Comparison of ENCODE assay signal across 9 cellular contexts in genomic region chr1:29197590-29197924, GRCh38. TPM values are rescaled to one million over a fixed set of nuclear protein-coding genes. Genes with fewer than 3 reads are reported as not detected.
DNase-seq lines count a peak whose midpoint lies in the region; ATAC-seq, FAIRE-seq and TF ChIP-seq lines count a peak whose summit lies in the region.
"Had no signal": no experiment of that assay in that cellular context is flagged by ENCODE, and none has a peak within 500 bp of the region (broad histone marks: within the 10 kb centered on the region; RNA-seq: fewer than 3 reads in every experiment).

No MANE protein-coding gene starts in this region.

- BruUV-seq in K562 (replicated peaks; lab: Mats Ljungman, UMichigan): no TSS peak

- no peaks in the 10 kb centered on the region for H3K79me2 ChIP-seq in K562 (ENCODE audit: control insufficient read depth, insufficient read depth, low read length)

- WGBS in K562 (ENCODE audit: insufficient coverage, low coverage, missing lambda C conversion rate): 97% methylated on average over 2 of the region's 2 CpGs
- 86 to 98% (median 93%) methylated on average over 2 of the region's 2 CpGs for WGBS in spleen, 5 donors

- POLR2A ChIA-PET in HEK293T (lab: Yijun Ruan, JAX): interaction anchor here (3.4 kb wide), 1 partner anchor 16 kb away, joined by 29 read pairs; the partner anchor contains the start of gene SRSF4
- POLR2A ChIA-PET in K562 (lab: Yijun Ruan, JAX): interaction anchor here (0.6 to 2.5 kb wide), 12 partner anchors 12 to 931 kb away, joined by 3 to 20 read pairs (median 4); partner anchors contain the start of gene SRSF4

- no peaks in the 10 kb centered on the region for H3K9me3 ChIP-seq in K562 (replicated peaks; ENCODE audit: control insufficient read depth, insufficient read depth, low read depth, low read length)
- no peaks in the 10 kb centered on the region for H3K9me3 ChIP-seq in spleen
- H3K9me3 ChIP-seq: neutrophil had no signal

- peak; percentile 61 to 83; a peak in 3 of 4 replicates for TF ChIP-seq RAD21 in K562 (CRISPR knock-in tag; conservative IDR thresholded peaks at IDR 0.05 in 1 of 2, IDR thresholded peaks at IDR 0.05 in 1 of 2)

- no peaks in the 10 kb centered on the region for H3K9me3 Mint-ChIP-seq in mesothelial cell of epicardium

- in situ Hi-C loops in K562 (cut with MboI): loop anchor here (5.0 kb wide), 1 partner anchor 315 kb away; no protein-coding TSS in a partner anchor

- H3K4me2 ChIP-seq in K562 (ENCODE audit: insufficient read depth, low read length): no peak overlapping the region

- intact Hi-C loops in K562 (cut with micrococcal nuclease): no loop called here
- intact Hi-C loops in spleen (cut with DNase I; ENCODE audit: low total_unique reads): no loop called here

- peak overlapping the region; percentile 67 for H3K27ac Mint-ChIP-seq in mesothelial cell of epicardium

- H3K4me1 ChIP-seq in K562 (replicated peaks in 1 of 2; ENCODE audit: control insufficient read depth in 2 of 2, insufficient read depth in 2 of 2, low read length in 2 of 2): peaks cover 17 to 18% of the 10 kb centered on the region in 2 experiments
- H3K4me1 ChIP-seq in spleen: peaks cover under 1 to 17% (median 9%) of the 10 kb centered on the region in 6 donors

- H2AFZ ChIP-seq in K562 (ENCODE audit: low read depth, low read length): no peak overlapping the region

- no peaks in the 10 kb centered on the region for H3K9me1 ChIP-seq in K562 (ENCODE audit: control insufficient read depth, insufficient read depth, low read length)

- no peak for TF ChIP-seq EP300 in K562 (IDR thresholded peaks at IDR 0.05; ENCODE audit: low read length)

- H4K20me1 ChIP-seq in K562 (replicated peaks; ENCODE audit: control insufficient read depth, insufficient read depth, low read length): no peaks in the 10 kb centered on the region

- peak; percentile 94 for ATAC-seq in K562

- TF ChIP-seq CTCF in K562 (IDR thresholded peaks at IDR 0.05 in 2 of 3, conservative IDR thresholded peaks at IDR 0.05 in 1 of 3; ENCODE audit: insufficient read depth in 2 of 3, low read depth in 1 of 3, low read length in 3 of 3) (peak; percentile 65 to 79 (median 75)), mesothelial cell of epicardium (IDR thresholded peaks at IDR 0.05; ENCODE audit: unreplicated experiment) (no peak), spleen (IDR thresholded peaks at IDR 0.05 in 8 of 11, conservative IDR thresholded peaks at IDR 0.05 in 3 of 11) (peak in 5 of 11 experiments; percentile 14 to 50 (median 28))

- CTCF ChIA-PET in HEK293T (lab: Yijun Ruan, JAX) (interaction anchor here (0.7 to 1.5 kb wide), 4 partner anchors 55 to 316 kb away, joined by 3 to 6 read pairs (median 3); no protein-coding TSS in a partner anchor), K562 (lab: Yijun Ruan, JAX; ENCODE audit: low intra/inter-chr PET ratio) (interaction anchor here (0.8 to 1.6 kb wide), 2 partner anchors 16 to 316 kb away, joined by 4 to 8 read pairs; partner anchors contain the start of gene SRSF4)

- H3K4me3 Mint-ChIP-seq in mesothelial cell of epicardium: no peak overlapping the region

- H3K4me3 ChIP-seq in K562: no peak overlapping the region
- H3K4me3 ChIP-seq in spleen: no peak overlapping the region

- TF ChIP-seq POLR2A in K562 (conservative IDR thresholded peaks at IDR 0.05) (no peak), spleen (IDR thresholded peaks at IDR 0.05) (no peak)

- peaks cover 32% of the 10 kb centered on the region for H3K36me3 Mint-ChIP-seq in mesothelial cell of epicardium

- H3K27me3 ChIP-seq in K562 (ENCODE audit: control insufficient read depth in 2 of 2, insufficient read depth in 2 of 2, low read length in 2 of 2): no peaks in the 10 kb centered on the region
- H3K27me3 ChIP-seq in spleen (replicated peaks in 1 of 7): no peaks in the 10 kb centered on the region
- H3K27me3 ChIP-seq: neutrophil had no signal

- DNase-seq in D341Med (ENCODE audit: low spot score) (peak; percentile 63), HEK293T (ENCODE audit: extremely low spot score) (peak; percentile 65), RCC 7860 (ENCODE audit: low spot score) (peak; percentile 41), K562 (ENCODE audit: extremely low read depth in 1 of 4, low spot score in 3 of 4) (peak; percentile 44 to 71 (median 53)), mesothelial cell of epicardium (ENCODE audit: low spot score in 2 of 2, unreplicated experiment in 2 of 2) (no peak), midbrain (lab: John Stamatoyannopoulos, UW) (no peak), epidermal melanocyte (ENCODE audit: insufficient read length, low spot score) (no peak), spleen (no peak)

- H3K27ac ChIP-seq in K562 (ENCODE audit: extremely low read depth, low read depth, low read length): no peak overlapping the region
- no peak overlapping the region for H3K27ac ChIP-seq in spleen
- H3K27ac ChIP-seq: neutrophil had no signal

- peaks cover 13% of the 10 kb centered on the region for H3K4me1 Mint-ChIP-seq in mesothelial cell of epicardium

- no peaks in the 10 kb centered on the region for H3K27me3 Mint-ChIP-seq in mesothelial cell of epicardium (ENCODE audit: low read depth)

- no peak for FAIRE-seq in RCC 7860 (lab: Jason Lieb, UNC)
- FAIRE-seq in K562 (lab: Jason Lieb, UNC): peak; percentile 81

- no peak overlapping the region for H3K9ac ChIP-seq in K562 (ENCODE audit: insufficient read depth in 1 of 2, low read depth in 2 of 2, low read length in 2 of 2)

- H3K36me3 ChIP-seq in K562 (ENCODE audit: control insufficient read depth, insufficient read depth, low read length) (peaks cover 91% of the 10 kb centered on the region), spleen (peaks cover 3 to 93% (median 27%) of the 10 kb centered on the region in 6 donors)
- H3K36me3 ChIP-seq: neutrophil had no signal

RNA-seq across cellular contexts. Expression of gene SRSF4, which starts 15.9 kb away (rescaled TPM):
- total RNA-seq in K562 (2011; cell fraction: chromatin; rRNA removed; ENCODE audit: low replicate concordance): 110 and 300 TPM in 2 replicates
- 71.2 and 83.3 TPM in 2 replicates for total RNA-seq in K562 (2011; cell fraction: nucleolus; rRNA removed)
- total RNA-seq in K562 (2011; cell fraction: nucleoplasm; rRNA removed): 149 and 200 TPM in 2 replicates
- total RNA-seq in K562 (2014; rRNA removed): 75.6 and 77.7 TPM in 2 replicates
- total RNA-seq in K562 (2014; rRNA removed; fragmentation: Illumina TruSeq; extraction: Trizol): 68.4 and 70.8 TPM in 2 replicates
- 84.2 and 91.4 TPM in 2 replicates for total RNA-seq in K562 (2015; rRNA removed; fragmentation: Illumina TruSeq; extraction: Trizol)
- total RNA-seq in K562 (2021): 93.1 and 93.2 TPM in 2 replicates
- 69.6 and 82.0 TPM in 2 replicates for polyA plus RNA-seq in K562 (2011; rRNA removed)
- 37.1 and 75.0 TPM in 2 replicates for polyA plus RNA-seq in K562 (2011; cell fraction: cytosol; rRNA removed)
- polyA plus RNA-seq in K562 (2011; cell fraction: nucleus; rRNA removed): 90.7 and 117 TPM in 2 replicates
- polyA plus RNA-seq in K562 (2012): 67.1 and 100 TPM in 2 replicates
- polyA plus RNA-seq in K562 (2014; fragmentation: Illumina TruSeq; extraction: Trizol): 116 and 132 TPM in 2 replicates
- polyA plus RNA-seq in K562 (2014; fragmentation: Nextera tagmentation; extraction: Ambion mirVana): 10 to 100 TPM; 15.9 to 18.4 TPM
- polyA plus RNA-seq in K562 (2014; rRNA removed): 119 and 128 TPM in 2 replicates
- 82.9 and 102 TPM in 2 replicates for polyA minus RNA-seq in K562 (2011; rRNA and poly(A)+ RNA removed)
- 30.6 and 39.6 TPM in 2 replicates for polyA minus RNA-seq in K562 (2011; cell fraction: cytosol; rRNA and poly(A)+ RNA removed)
- 32.4 and 56.8 TPM in 2 replicates for polyA minus RNA-seq in K562 (2011; cell fraction: nucleus; rRNA and poly(A)+ RNA removed)
- 103 to 107 TPM (median 105 TPM) in 3 replicates for total RNA-seq in mesothelial cell of epicardium
- 10 to 100 TPM; 77.6 to 94.7 (median 87.6) TPM for total RNA-seq in spleen
- polyA plus RNA-seq in spleen: 10 to 100 TPM; 36.9 to 66.4 (median 62.4) TPM

RNA-seq across cellular contexts. Expression of gene MECR, which starts 33.2 kb away (rescaled TPM):
- total RNA-seq in K562 (2011; cell fraction: chromatin; rRNA removed; ENCODE audit: low replicate concordance): 106 and 162 TPM in 2 replicates
- 106 and 111 TPM in 2 replicates for total RNA-seq in K562 (2011; cell fraction: nucleolus; rRNA removed)
- 98.9 and 104 TPM in 2 replicates for total RNA-seq in K562 (2011; cell fraction: nucleoplasm; rRNA removed)
- total RNA-seq in K562 (2014; rRNA removed) (42.9 and 48.1 TPM in 2 replicates), K562 (2014; rRNA removed; fragmentation: Illumina TruSeq; extraction: Trizol) (29.2 and 35.9 TPM in 2 replicates), K562 (2015; rRNA removed; fragmentation: Illumina TruSeq; extraction: Trizol) (27.5 and 30.4 TPM in 2 replicates), K562 (2021) (48.8 and 51.2 TPM in 2 replicates), mesothelial cell of epicardium (36.6 to 40.0 TPM (median 38.0 TPM) in 3 replicates), spleen (10 to 100 TPM in 4 of 7 donors, 1 to 10 TPM in 3; 6.4 to 25.4 (median 12.9) TPM)
- polyA plus RNA-seq in K562 (2011; rRNA removed) (43.7 and 57.2 TPM in 2 replicates), K562 (2014; fragmentation: Illumina TruSeq; extraction: Trizol) (52.8 and 58.3 TPM in 2 replicates), K562 (2014; fragmentation: Nextera tagmentation; extraction: Ambion mirVana) (10 to 100 TPM; 10.4 to 18.0 TPM), K562 (2014; rRNA removed) (58.6 and 61.2 TPM in 2 replicates), spleen (10 to 100 TPM; 14.3 to 18.3 (median 17.8) TPM)
- polyA plus RNA-seq in K562 (2011; cell fraction: cytosol; rRNA removed): 46.1 and 47.4 TPM in 2 replicates
- 51.0 and 58.5 TPM in 2 replicates for polyA plus RNA-seq in K562 (2011; cell fraction: nucleus; rRNA removed)
- polyA plus RNA-seq in K562 (2012): 39.0 and 47.8 TPM in 2 replicates
- 44.6 and 48.9 TPM in 2 replicates for polyA minus RNA-seq in K562 (2011; rRNA and poly(A)+ RNA removed)
- 25.6 and 31.0 TPM in 2 replicates for polyA minus RNA-seq in K562 (2011; cell fraction: cytosol; rRNA and poly(A)+ RNA removed)
- 33.3 and 39.5 TPM in 2 replicates for polyA minus RNA-seq in K562 (2011; cell fraction: nucleus; rRNA and poly(A)+ RNA removed)

RNA-seq across cellular contexts. Expression of gene PTPRU, which starts 38.8 kb away (rescaled TPM):
- total RNA-seq in K562 (2011; cell fraction: chromatin; rRNA removed; ENCODE audit: low replicate concordance): 4.9 and 9.4 TPM in 2 replicates
- total RNA-seq in K562 (2011; cell fraction: nucleolus; rRNA removed): 10.3 and 12.5 TPM in 2 replicates
- total RNA-seq in K562 (2011; cell fraction: nucleoplasm; rRNA removed): 6.5 and 6.9 TPM in 2 replicates
- total RNA-seq in K562 (2014; rRNA removed) (2.9 and 4.3 TPM in 2 replicates), K562 (2014; rRNA removed; fragmentation: Illumina TruSeq; extraction: Trizol) (0.22 and 0.44 TPM in 2 replicates), K562 (2015; rRNA removed; fragmentation: Illumina TruSeq; extraction: Trizol) (0.64 and 1.0 TPM in 2 replicates), K562 (2021) (2.7 and 3.1 TPM in 2 replicates), mesothelial cell of epicardium (143 to 151 TPM (median 145 TPM) in 3 replicates), spleen (10 to 100 TPM in 2 of 7 donors, 1 to 10 TPM in 5; 4.3 to 10.8 (median 6.1) TPM)
- polyA plus RNA-seq in K562 (2011; rRNA removed) (0.92 and 4.0 TPM in 2 replicates), K562 (2014; fragmentation: Illumina TruSeq; extraction: Trizol) (1.3 and 1.7 TPM in 2 replicates), K562 (2014; fragmentation: Nextera tagmentation; extraction: Ambion mirVana) (under 1 TPM; 0.01 to 0.03 TPM), K562 (2014; rRNA removed) (1.5 and 2.5 TPM in 2 replicates), spleen (1 to 10 TPM in 2 of 3 donors, under 1 TPM in 1; 1.00 to 3.1 (median 1.7) TPM)
- 2.5 and 3.9 TPM in 2 replicates for polyA plus RNA-seq in K562 (2011; cell fraction: cytosol; rRNA removed)
- polyA plus RNA-seq in K562 (2011; cell fraction: nucleus; rRNA removed): 6.1 and 10.5 TPM in 2 replicates
- 2.2 and 4.7 TPM in 2 replicates for polyA plus RNA-seq in K562 (2012)
- polyA minus RNA-seq in K562 (2011; rRNA and poly(A)+ RNA removed): 0.91 and 2.5 TPM in 2 replicates
- polyA minus RNA-seq in K562 (2011; cell fraction: cytosol; rRNA and poly(A)+ RNA removed): 1.7 and 6.4 TPM in 2 replicates
- 3.6 and 6.8 TPM in 2 replicates for polyA minus RNA-seq in K562 (2011; cell fraction: nucleus; rRNA and poly(A)+ RNA removed)

Comparison
In these comparisons a context has a peak if more than half of its experiments do, and no peak if none do; other contexts are left out.
1. DNase-seq: peak in D341Med (single experiment), HEK293T (single experiment), RCC 7860 (single experiment) and K562 (4 of 4); none in mesothelial cell of epicardium (0 of 2), midbrain (single experiment), epidermal melanocyte (single experiment) and spleen (single experiment).
2. RNA of gene PTPRU, which starts 38.8 kb away (total RNA-seq): 143 to 151 TPM in mesothelial cell of epicardium; 4.3 to 10.8 TPM in spleen and 0.22 to 12.5 TPM in K562; every median in the first group is over 10 times any median in the second.